ENCODE assay signal across 9 cellular contexts in the genomic region with DNA sequence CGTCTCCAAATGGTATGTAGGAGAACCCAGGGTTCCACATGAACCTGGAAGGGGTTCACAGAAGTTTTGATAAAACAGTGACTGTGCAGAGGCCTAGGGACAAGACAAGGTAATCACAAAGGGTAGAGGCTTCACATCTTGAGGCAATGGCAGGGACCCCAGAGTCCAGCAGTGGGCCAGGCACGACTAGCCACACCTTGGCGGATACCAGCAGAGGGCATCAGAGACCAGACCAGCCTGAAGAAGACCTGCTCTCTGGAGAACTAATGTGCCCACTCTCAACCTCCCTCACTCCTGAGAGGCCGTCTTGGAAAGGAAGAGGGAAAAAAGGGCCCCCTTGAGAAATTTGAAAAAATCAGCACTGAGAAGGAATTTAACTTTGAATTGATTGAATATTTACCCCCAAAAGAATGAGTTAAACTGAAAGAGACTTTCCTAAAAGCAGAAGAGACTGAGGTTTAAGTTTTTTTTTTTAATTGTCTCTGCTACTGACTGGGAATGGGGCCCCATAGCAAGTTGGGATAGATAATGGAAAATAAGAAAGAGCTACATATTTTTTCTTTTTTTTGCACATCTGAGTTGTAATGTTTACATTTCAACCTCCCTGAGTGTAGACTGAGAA.
A peak's percentile ranks its signal among the peaks of the same experiment; 100 is the strongest.
DNase-seq lines count a peak whose midpoint lies in the region; ATAC-seq, FAIRE-seq and TF ChIP-seq lines count a peak whose summit lies in the region.
"Had no signal": no experiment of that assay in that cellular context is flagged by ENCODE, and none has a peak within 500 bp of the region (broad histone marks: within the 10 kb centered on the region; RNA-seq: fewer than 3 reads in every experiment).

No MANE protein-coding gene starts in this region.

- H3K4me1 ChIP-seq in effector memory CD4-positive, alpha-beta T cell (ENCODE audit: control insufficient read depth, insufficient read depth, low read length, poor library complexity, severe bottlenecking), result no peaks in the 10 kb centered on the region

- H3K27me3 ChIP-seq in effector memory CD4-positive, alpha-beta T cell (replicated peaks; ENCODE audit: control insufficient read depth, insufficient read depth, low read length, poor library complexity, severe bottlenecking), result no peaks in the 10 kb centered on the region

- H3K9me3 ChIP-seq in effector memory CD4-positive, alpha-beta T cell (ENCODE audit: control insufficient read depth, low read length), result no peaks in the 10 kb centered on the region

- no peak overlapping the region for H3K4me3 ChIP-seq in astrocyte of the cerebellum (ENCODE audit: low read depth, low read length)
- no peak overlapping the region for H3K4me3 ChIP-seq in effector memory CD4-positive, alpha-beta T cell (ENCODE audit: insufficient read depth, low read depth, low read length, poor library complexity, severe bottlenecking)

- H3K36me3 ChIP-seq in effector memory CD4-positive, alpha-beta T cell (ENCODE audit: control insufficient read depth, insufficient read depth, low read length), result no peaks in the 10 kb centered on the region

- in situ Hi-C loops in G401 (cut with HindIII; ENCODE audit: low sequenced_read_pairs) (no loop called here), astrocyte of the cerebellum (cut with HindIII; ENCODE audit: low sequenced_read_pairs) (no loop called here)

- DNase-seq in A172 (ENCODE audit: low spot score), result peak; percentile 49
- peak; percentile 26 for DNase-seq in G401 (ENCODE audit: low spot score)
- DNase-seq in M059J (ENCODE audit: low read depth), result peak; percentile 19
- DNase-seq in astrocyte of the cerebellum (ENCODE audit: low read depth), result no peak
- DNase-seq in left colon, result peak; percentile 49 to 61
- peak; percentile 47 for DNase-seq in urothelium cell line (ENCODE audit: low spot score)
- no peak for DNase-seq in GM19240 (ENCODE audit: insufficient read length, low spot score)
- no peak for DNase-seq in effector memory CD4-positive, alpha-beta T cell

- peak; percentile 67 for ATAC-seq in left colon

- no peak for FAIRE-seq in urothelium cell line (lab: Jason Lieb, UNC)
- FAIRE-seq: colon had no signal

- TF ChIP-seq CTCF in astrocyte of the cerebellum (IDR thresholded peaks at IDR 0.05; ENCODE audit: low read depth, low read length, missing control alignments), result peak; percentile 66

- no peak overlapping the region for H3K27ac ChIP-seq in effector memory CD4-positive, alpha-beta T cell (ENCODE audit: insufficient read depth, low read length, poor library complexity, severe bottlenecking)

- intact Hi-C loops in left colon (cut with DNase I, micrococcal nuclease), result loop anchor here in 1 of 2 donors (10.0 kb wide), 1 partner anchor 239 kb away; a partner anchor contains a TSS

Comparison
In these comparisons a context has a peak if more than half of its experiments do, and no peak if none do; other contexts are left out.
1. DNase-seq: peak in A172 (single experiment), G401 (single experiment), M059J (single experiment), left colon (2 of 2) and urothelium cell line (single experiment); none in astrocyte of the cerebellum (single experiment), GM19240 (single experiment) and effector memory CD4-positive, alpha-beta T cell (0 of 3).